ENCODE assay signal across 2 cellular contexts in the genomic region with DNA sequence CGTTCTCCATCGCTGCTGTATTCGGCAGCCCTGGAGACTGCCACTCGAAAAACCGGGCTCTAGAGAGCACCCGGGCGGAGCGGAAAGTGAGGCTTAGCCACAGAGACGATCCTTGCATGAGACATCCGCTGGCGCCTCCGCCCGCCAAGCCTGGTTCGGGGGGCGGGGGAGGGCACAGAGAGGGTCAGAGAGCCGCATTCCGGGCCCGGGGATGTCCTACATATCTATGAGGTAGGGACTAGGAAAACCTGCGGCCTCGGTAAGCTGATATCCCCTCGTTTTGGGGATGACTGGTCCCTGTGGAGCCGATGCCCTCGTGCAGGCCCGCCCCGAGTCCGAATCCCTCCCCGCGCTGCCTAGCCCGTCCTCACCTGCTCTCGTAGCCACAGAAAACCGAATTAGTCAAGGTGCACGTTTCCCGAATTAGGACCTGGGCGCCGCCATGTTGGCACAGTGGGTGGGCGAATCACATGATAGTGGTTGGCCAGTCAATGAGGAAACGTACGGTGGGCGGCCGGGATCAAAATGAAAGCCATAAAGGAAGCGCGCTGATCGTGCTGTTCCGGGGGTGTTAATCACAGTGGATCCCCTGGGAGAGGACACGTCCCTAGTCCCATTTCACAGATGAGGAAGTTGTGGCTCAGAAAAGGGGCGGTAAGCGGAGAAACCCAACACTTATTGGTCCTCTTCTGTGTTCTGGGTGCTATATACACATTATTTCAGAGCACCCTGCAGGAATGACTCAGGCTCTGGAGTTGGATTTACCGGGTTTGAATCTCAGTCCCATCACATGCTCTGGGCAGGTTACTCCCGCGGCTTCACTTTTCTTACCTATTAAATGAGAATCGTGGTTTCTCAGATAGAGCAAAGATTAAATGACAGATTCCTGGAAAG.
TF ChIP-seq lines count a peak whose summit lies in the region.

TRMT1 (minus strand) TSS at position 459 of the 894 bp plus-strand sequence; CDS start at position 118, 341 bp downstream.

TF ChIP-seq in A549, 52 proteins besides CTCF, POLR2A, EP300 and RAD21 (continues in another document):
- TF ChIP-seq HDAC2 (IDR thresholded peaks at IDR 0.05) (peak; percentile 73; the same call in 1 of the 2 replicates), JUN (IDR thresholded peaks at IDR 0.05) (peak; percentile 59 to 68; a peak in 4 of 5 replicates), KDM1A (IDR thresholded peaks at IDR 0.05; ENCODE audit: low read depth) (peak; percentile 99), ZFP36 (IDR thresholded peaks at IDR 0.05; ENCODE audit: borderline replicate concordance, partially characterized antibody) (peak; percentile 60), RFX5 (IDR thresholded peaks at IDR 0.05) (no peak), MAX (IDR thresholded peaks at IDR 0.05) (peak; percentile 94), HEYL (CRISPR knock-in tag; IDR thresholded peaks at IDR 0.05) (no peak), GATA3 (IDR thresholded peaks at IDR 0.05; ENCODE audit: borderline replicate concordance) (no peak), PBX3 (IDR thresholded peaks at IDR 0.05) (no peak), NR3C1 (IDR thresholded peaks at IDR 0.05) (no peak), HOXA7 (CRISPR knock-in tag; IDR thresholded peaks at IDR 0.05) (no peak), HMGXB4 (CRISPR knock-in tag; IDR thresholded peaks at IDR 0.05; ENCODE audit: borderline replicate concordance) (no peak), KDM5A (IDR thresholded peaks at IDR 0.05) (peak; percentile 99), RCOR1 (IDR thresholded peaks at IDR 0.05; ENCODE audit: low read depth, low read length) (peak; percentile 73; the same call in 1 of the 2 replicates), USF2 (IDR thresholded peaks at IDR 0.05) (peak; percentile 77), MAFK (IDR thresholded peaks at IDR 0.05; ENCODE audit: partially characterized antibody) (peak; percentile 81), ELK1 (IDR thresholded peaks at IDR 0.05; ENCODE audit: low read depth, low read length) (no peak), CEBPB (IDR thresholded peaks at IDR 0.05) (no peak), FOSB (CRISPR knock-in tag; IDR thresholded peaks at IDR 0.05) (no peak), JUNB (IDR thresholded peaks at IDR 0.05) (no peak), POLR2AphosphoS2 (conservative IDR thresholded peaks at IDR 0.05; ENCODE audit: low read length) (no peak), ZC3H11A (IDR thresholded peaks at IDR 0.05) (no peak), TP53 (CRISPR knock-in tag; IDR thresholded peaks at IDR 0.05) (no peak), CHD4 (IDR thresholded peaks at IDR 0.05; ENCODE audit: borderline replicate concordance) (peak; percentile 71; the same call in 1 of the 2 replicates)
- TF ChIP-seq, protein P1, sequence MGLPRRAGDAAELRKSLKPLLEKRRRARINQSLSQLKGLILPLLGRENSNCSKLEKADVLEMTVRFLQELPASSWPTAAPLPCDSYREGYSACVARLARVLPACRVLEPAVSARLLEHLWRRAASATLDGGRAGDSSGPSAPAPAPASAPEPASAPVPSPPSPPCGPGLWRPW (IDR thresholded peaks at IDR 0.05): no peak
- TF ChIP-seq, protein P2, sequence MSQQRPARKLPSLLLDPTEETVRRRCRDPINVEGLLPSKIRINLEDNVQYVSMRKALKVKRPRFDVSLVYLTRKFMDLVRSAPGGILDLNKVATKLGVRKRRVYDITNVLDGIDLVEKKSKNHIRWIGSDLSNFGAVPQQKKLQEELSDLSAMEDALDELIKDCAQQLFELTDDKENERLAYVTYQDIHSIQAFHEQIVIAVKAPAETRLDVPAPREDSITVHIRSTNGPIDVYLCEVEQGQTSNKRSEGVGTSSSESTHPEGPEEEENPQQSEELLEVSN (IDR thresholded peaks at IDR 0.05; ENCODE audit: borderline replicate concordance, low read depth): 0 out of 2 replicates have a peak, but pooled peaks have one; percentile 26

TF ChIP-seq in H1, 55 proteins besides CTCF, POLR2A, EP300 and RAD21 (continues in another document):
- peak; percentile 84 for TF ChIP-seq TAF7 (optimal IDR thresholded peaks at IDR 0.05; ENCODE audit: borderline replicate concordance, low read depth, low read length)
- peak; percentile 70; the same call in 1 of the 2 replicates for TF ChIP-seq MAFK (IDR thresholded peaks at IDR 0.05; ENCODE audit: low read depth, low read length)
- TF ChIP-seq TCF12 (IDR thresholded peaks at IDR 0.05; ENCODE audit: low read depth, low read length): no peak
- no peak for TF ChIP-seq FOSL1 (IDR thresholded peaks at IDR 0.05; ENCODE audit: insufficient read depth, low read depth, low read length)
- TF ChIP-seq TAF1 (IDR thresholded peaks at IDR 0.05; ENCODE audit: low read depth, low read length): peak; percentile 90
- peak; percentile 72 for TF ChIP-seq SP1 (IDR thresholded peaks at IDR 0.05; ENCODE audit: low read depth, low read length)
- no peak for TF ChIP-seq JUN (IDR thresholded peaks at IDR 0.05; ENCODE audit: low read depth, low read length)
- peak; percentile 90 to 96; a peak in 3 of 4 replicates for TF ChIP-seq SIN3A (conservative IDR thresholded peaks at IDR 0.05 in 1 of 2, IDR thresholded peaks at IDR 0.05 in 1 of 2; ENCODE audit: low read depth in 1 of 2, low read length in 2 of 2)
- no peak for TF ChIP-seq HDAC6 (IDR thresholded peaks at IDR 0.05; ENCODE audit: low read depth, low read length)
- no peak for TF ChIP-seq NANOG (IDR thresholded peaks at IDR 0.05; ENCODE audit: insufficient read depth, low read depth, low read length, poor library complexity, severe bottlenecking)
- TF ChIP-seq, protein P3, sequence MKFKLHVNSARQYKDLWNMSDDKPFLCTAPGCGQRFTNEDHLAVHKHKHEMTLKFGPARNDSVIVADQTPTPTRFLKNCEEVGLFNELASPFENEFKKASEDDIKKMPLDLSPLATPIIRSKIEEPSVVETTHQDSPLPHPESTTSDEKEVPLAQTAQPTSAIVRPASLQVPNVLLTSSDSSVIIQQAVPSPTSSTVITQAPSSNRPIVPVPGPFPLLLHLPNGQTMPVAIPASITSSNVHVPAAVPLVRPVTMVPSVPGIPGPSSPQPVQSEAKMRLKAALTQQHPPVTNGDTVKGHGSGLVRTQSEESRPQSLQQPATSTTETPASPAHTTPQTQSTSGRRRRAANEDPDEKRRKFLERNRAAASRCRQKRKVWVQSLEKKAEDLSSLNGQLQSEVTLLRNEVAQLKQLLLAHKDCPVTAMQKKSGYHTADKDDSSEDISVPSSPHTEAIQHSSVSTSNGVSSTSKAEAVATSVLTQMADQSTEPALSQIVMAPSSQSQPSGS (IDR thresholded peaks at IDR 0.05; ENCODE audit: low read length): peak; percentile 58
- TF ChIP-seq ASH2L (IDR thresholded peaks at IDR 0.05; ENCODE audit: low read length): peak; percentile 92
- no peak for TF ChIP-seq CHD2 (IDR thresholded peaks at IDR 0.05; ENCODE audit: low read length)
- TF ChIP-seq GABPA (IDR thresholded peaks at IDR 0.05; ENCODE audit: borderline replicate concordance, insufficient read depth, low read length): no peak
- peak; percentile 44; the same call in 1 of the 2 replicates for TF ChIP-seq EGR1 (IDR thresholded peaks at IDR 0.05; ENCODE audit: borderline replicate concordance, low read depth, low read length)
- TF ChIP-seq TBP (IDR thresholded peaks at IDR 0.05; ENCODE audit: low read depth, low read length): peak; percentile 73; the same call in 1 of the 2 replicates
- TF ChIP-seq, protein P4, sequence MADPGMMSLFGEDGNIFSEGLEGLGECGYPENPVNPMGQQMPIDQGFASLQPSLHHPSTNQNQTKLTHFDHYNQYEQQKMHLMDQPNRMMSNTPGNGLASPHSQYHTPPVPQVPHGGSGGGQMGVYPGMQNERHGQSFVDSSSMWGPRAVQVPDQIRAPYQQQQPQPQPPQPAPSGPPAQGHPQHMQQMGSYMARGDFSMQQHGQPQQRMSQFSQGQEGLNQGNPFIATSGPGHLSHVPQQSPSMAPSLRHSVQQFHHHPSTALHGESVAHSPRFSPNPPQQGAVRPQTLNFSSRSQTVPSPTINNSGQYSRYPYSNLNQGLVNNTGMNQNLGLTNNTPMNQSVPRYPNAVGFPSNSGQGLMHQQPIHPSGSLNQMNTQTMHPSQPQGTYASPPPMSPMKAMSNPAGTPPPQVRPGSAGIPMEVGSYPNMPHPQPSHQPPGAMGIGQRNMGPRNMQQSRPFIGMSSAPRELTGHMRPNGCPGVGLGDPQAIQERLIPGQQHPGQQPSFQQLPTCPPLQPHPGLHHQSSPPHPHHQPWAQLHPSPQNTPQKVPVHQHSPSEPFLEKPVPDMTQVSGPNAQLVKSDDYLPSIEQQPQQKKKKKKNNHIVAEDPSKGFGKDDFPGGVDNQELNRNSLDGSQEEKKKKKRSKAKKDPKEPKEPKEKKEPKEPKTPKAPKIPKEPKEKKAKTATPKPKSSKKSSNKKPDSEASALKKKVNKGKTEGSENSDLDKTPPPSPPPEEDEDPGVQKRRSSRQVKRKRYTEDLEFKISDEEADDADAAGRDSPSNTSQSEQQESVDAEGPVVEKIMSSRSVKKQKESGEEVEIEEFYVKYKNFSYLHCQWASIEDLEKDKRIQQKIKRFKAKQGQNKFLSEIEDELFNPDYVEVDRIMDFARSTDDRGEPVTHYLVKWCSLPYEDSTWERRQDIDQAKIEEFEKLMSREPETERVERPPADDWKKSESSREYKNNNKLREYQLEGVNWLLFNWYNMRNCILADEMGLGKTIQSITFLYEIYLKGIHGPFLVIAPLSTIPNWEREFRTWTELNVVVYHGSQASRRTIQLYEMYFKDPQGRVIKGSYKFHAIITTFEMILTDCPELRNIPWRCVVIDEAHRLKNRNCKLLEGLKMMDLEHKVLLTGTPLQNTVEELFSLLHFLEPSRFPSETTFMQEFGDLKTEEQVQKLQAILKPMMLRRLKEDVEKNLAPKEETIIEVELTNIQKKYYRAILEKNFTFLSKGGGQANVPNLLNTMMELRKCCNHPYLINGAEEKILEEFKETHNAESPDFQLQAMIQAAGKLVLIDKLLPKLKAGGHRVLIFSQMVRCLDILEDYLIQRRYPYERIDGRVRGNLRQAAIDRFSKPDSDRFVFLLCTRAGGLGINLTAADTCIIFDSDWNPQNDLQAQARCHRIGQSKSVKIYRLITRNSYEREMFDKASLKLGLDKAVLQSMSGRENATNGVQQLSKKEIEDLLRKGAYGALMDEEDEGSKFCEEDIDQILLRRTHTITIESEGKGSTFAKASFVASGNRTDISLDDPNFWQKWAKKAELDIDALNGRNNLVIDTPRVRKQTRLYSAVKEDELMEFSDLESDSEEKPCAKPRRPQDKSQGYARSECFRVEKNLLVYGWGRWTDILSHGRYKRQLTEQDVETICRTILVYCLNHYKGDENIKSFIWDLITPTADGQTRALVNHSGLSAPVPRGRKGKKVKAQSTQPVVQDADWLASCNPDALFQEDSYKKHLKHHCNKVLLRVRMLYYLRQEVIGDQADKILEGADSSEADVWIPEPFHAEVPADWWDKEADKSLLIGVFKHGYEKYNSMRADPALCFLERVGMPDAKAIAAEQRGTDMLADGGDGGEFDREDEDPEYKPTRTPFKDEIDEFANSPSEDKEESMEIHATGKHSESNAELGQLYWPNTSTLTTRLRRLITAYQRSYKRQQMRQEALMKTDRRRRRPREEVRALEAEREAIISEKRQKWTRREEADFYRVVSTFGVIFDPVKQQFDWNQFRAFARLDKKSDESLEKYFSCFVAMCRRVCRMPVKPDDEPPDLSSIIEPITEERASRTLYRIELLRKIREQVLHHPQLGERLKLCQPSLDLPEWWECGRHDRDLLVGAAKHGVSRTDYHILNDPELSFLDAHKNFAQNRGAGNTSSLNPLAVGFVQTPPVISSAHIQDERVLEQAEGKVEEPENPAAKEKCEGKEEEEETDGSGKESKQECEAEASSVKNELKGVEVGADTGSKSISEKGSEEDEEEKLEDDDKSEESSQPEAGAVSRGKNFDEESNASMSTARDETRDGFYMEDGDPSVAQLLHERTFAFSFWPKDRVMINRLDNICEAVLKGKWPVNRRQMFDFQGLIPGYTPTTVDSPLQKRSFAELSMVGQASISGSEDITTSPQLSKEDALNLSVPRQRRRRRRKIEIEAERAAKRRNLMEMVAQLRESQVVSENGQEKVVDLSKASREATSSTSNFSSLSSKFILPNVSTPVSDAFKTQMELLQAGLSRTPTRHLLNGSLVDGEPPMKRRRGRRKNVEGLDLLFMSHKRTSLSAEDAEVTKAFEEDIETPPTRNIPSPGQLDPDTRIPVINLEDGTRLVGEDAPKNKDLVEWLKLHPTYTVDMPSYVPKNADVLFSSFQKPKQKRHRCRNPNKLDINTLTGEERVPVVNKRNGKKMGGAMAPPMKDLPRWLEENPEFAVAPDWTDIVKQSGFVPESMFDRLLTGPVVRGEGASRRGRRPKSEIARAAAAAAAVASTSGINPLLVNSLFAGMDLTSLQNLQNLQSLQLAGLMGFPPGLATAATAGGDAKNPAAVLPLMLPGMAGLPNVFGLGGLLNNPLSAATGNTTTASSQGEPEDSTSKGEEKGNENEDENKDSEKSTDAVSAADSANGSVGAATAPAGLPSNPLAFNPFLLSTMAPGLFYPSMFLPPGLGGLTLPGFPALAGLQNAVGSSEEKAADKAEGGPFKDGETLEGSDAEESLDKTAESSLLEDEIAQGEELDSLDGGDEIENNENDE (IDR thresholded peaks at IDR 0.05; ENCODE audit: insufficient replicate concordance, low read length): no peak
- no peak for TF ChIP-seq BACH1 (IDR thresholded peaks at IDR 0.05; ENCODE audit: low read length)
- TF ChIP-seq YY1 (IDR thresholded peaks at IDR 0.05; ENCODE audit: low read depth, low read length): peak; percentile 99
- peak; percentile 94 for TF ChIP-seq SAP30 (IDR thresholded peaks at IDR 0.05; ENCODE audit: insufficient read depth, insufficient replicate concordance, low read length)
- TF ChIP-seq HDAC2 (IDR thresholded peaks at IDR 0.05; ENCODE audit: borderline replicate concordance in 1 of 2, low read depth in 2 of 2, low read length in 2 of 2): peak; percentile 67 to 100; a peak in 3 of 4 replicates
- no peak for TF ChIP-seq CEBPB (IDR thresholded peaks at IDR 0.05; ENCODE audit: low read depth, low read length)
- peak; percentile 89 for TF ChIP-seq SP4 (IDR thresholded peaks at IDR 0.05; ENCODE audit: low read length)
- TF ChIP-seq KDM5A (IDR thresholded peaks at IDR 0.05; ENCODE audit: low read length): peak; percentile 100
- peak; percentile 15 for TF ChIP-seq KDM4A (IDR thresholded peaks at IDR 0.05; ENCODE audit: low read depth, low read length, severe bottlenecking)
- TF ChIP-seq USF2 (IDR thresholded peaks at IDR 0.05; ENCODE audit: low read length): peak; percentile 85
- TF ChIP-seq CHD1 (IDR thresholded peaks at IDR 0.05; ENCODE audit: low read depth, low read length): no peak
- no peak for TF ChIP-seq BCL11A (IDR thresholded peaks at IDR 0.05; ENCODE audit: low read depth in 2 of 2, low read length in 2 of 2)
- TF ChIP-seq, protein P2 (IDR thresholded peaks at IDR 0.05): no peak
- TF ChIP-seq PHF8 (conservative IDR thresholded peaks at IDR 0.05; ENCODE audit: low read depth, low read length): peak; percentile 79
- TF ChIP-seq POLR2AphosphoS5 (IDR thresholded peaks at IDR 0.05; ENCODE audit: low read depth, low read length): peak; percentile 88
- TF ChIP-seq MAX (IDR thresholded peaks at IDR 0.05): peak; percentile 86
- no peak for TF ChIP-seq BRCA1 (IDR thresholded peaks at IDR 0.05; ENCODE audit: low read depth, low read length)
